Comparison of ENCODE assay signal across 8 cellular contexts in the genomic region with DNA sequence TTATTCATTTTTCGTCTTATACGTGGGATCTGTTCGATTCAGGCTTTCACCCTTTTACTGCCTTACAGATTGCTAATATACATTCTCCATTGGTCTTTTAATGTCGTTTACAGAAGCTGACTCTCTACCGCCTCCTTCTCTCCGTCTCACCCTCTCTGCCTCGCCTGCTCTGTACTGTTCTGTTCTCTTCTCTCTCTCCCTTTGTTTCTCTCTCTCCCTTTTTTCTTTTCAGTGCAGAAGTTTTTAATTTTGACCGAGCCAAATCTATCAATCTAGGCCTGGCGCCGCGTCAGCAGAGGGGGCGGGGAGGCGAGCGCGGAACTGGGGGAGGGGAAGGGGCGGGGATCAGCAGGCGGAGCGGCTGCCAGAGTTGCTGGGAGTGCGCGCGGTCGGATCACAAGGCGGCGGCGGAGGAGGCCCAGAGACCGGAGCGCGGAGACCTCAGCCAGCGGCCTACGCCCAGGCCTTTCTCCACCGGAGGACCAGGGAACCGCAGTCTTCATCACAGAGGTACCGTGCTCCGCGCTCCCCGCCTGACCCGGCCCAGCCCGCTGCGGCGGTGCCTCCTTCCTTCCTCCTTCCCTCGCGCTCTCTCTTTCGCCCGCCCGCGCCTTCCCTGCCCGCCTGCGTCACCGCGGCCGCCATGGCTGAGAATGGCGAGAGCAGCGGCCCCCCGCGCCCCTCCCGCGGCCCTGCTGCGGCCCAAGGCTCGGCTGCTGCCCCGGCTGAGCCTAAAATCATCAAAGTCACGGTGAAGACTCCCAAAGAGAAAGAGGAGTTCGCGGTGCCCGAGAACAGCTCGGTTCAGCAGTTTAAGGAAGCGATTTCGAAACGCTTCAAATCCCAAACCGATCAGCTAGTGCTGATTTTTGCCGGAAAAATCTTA. TPM values are rescaled to one million over a fixed set of nuclear protein-coding genes. Genes with fewer than 3 reads are reported as not detected.
DNase-seq lines count a peak whose midpoint lies in the region; ATAC-seq and TF ChIP-seq lines count a peak whose summit lies in the region.

A gene (plus strand): TSS at position 397 of the 886 bp plus-strand sequence. CDS start 247 bp downstream, at position 644.

- H3K4me2 ChIP-seq in OCI-LY7 (ENCODE audit: low read length): peak within 1 kb of the TSS; percentile 88

- 0 out of 2 replicates have a peak, but pooled peaks cover 4% of the 10 kb centered on the region for H3K36me3 ChIP-seq in HUES48 (ENCODE audit: control insufficient read depth, insufficient read depth, low read length)
- H3K36me3 ChIP-seq in OCI-LY7 (ENCODE audit: insufficient read depth, low read length): peaks cover 23% of the 10 kb centered on the region

- CTCF ChIA-PET in OCI-LY7 (lab: Charles Lee; ENCODE audit: unreplicated experiment): no interaction called here

- H3K27ac ChIP-seq in HUES48 (ENCODE audit: low read depth, low read length) (peak within 1 kb of the TSS; percentile 85), OCI-LY7 (ENCODE audit: low read depth, low read length, poor library complexity, severe bottlenecking) (peak within 1 kb of the TSS; percentile 91)

- H3K9me3 ChIP-seq in HUES48 (ENCODE audit: control insufficient read depth, insufficient read depth, low read length) (peaks cover 11% of the 10 kb centered on the region; the same call in 1 of the 2 replicates), OCI-LY7 (ENCODE audit: low read length) (no peaks in the 10 kb centered on the region)

- H3K79me2 ChIP-seq in OCI-LY7 (ENCODE audit: insufficient read depth, low read depth, low read length): peaks cover 48% of the 10 kb centered on the region

- no peaks in the 10 kb centered on the region for H3K4me1 ChIP-seq in HUES48 (ENCODE audit: control insufficient read depth, insufficient read depth, low read length)
- peaks cover 15% of the 10 kb centered on the region for H3K4me1 ChIP-seq in OCI-LY7 (ENCODE audit: insufficient read depth, low read length, poor library complexity, severe bottlenecking)

- DNase-seq in CMK (ENCODE audit: low read depth) (peak; percentile 60), OCI-LY7 (ENCODE audit: low spot score) (peak; percentile 79), activated T-cell treated with anti-CD3 and anti-CD28 coated beads for 1 hour (ENCODE audit: low read depth) (peak; percentile 72), epithelial cell of esophagus (ENCODE audit: low read depth) (peak; percentile 73), mucosa of gallbladder (ENCODE audit: low spot score) (peak; percentile 75)
- peak; percentile 35 to 60 for DNase-seq in stimulated activated CD8-positive, alpha-beta memory T cell treated with anti-CD3 and anti-CD28 coated beads, Interleukin-4, amount 100 ng/mL, for 4 hours (ENCODE audit: low read depth in 2 of 2, low spot score in 1 of 2)

- H3K9me2 ChIP-seq in OCI-LY7 (ENCODE audit: insufficient read depth, low read length): no peaks in the 10 kb centered on the region

- peak within 1 kb of the TSS; percentile 88 for H3K4me3 ChIP-seq in HUES48 (ENCODE audit: low read depth, low read length)
- peak within 1 kb of the TSS; percentile 84 for H3K4me3 ChIP-seq in OCI-LY7 (ENCODE audit: low read depth, low read length, poor library complexity, severe bottlenecking)
- peak within 1 kb of the TSS; percentile 70 for H3K4me3 ChIP-seq in epithelial cell of esophagus (ENCODE audit: low read length)

- H4K20me1 ChIP-seq in OCI-LY7 (ENCODE audit: insufficient read depth, low read length): peaks cover 24% of the 10 kb centered on the region; the same call in 1 of the 2 replicates

- TF ChIP-seq CTCF in OCI-LY7 (conservative IDR thresholded peaks at IDR 0.05; ENCODE audit: low read length) (peak; percentile 50), epithelial cell of esophagus (IDR thresholded peaks at IDR 0.05; ENCODE audit: insufficient read depth, low read depth, low read length, missing control alignments) (peak; percentile 30)

- peak; percentile 65 for ATAC-seq in GM21360 (IDR thresholded peaks at IDR 0.05; ENCODE audit: unreplicated experiment)

- POLR2A ChIA-PET in OCI-LY7 (lab: Charles Lee): interaction anchor here (1.0 to 1.7 kb wide), 2 partner anchors 165 to 166 kb away, joined by 3 to 4 read pairs; a partner anchor contains a TSS

- H3K9ac ChIP-seq in HUES48 (ENCODE audit: low read depth, low read length): peak within 1 kb of the TSS; percentile 93

- BruUV-seq in OCI-LY7 (replicated peaks; lab: Mats Ljungman, UMichigan): no TSS peak

- intact Hi-C loops in OCI-LY7 (cut with micrococcal nuclease; ENCODE audit: unreplicated experiment): loop anchor here (2.0 to 10.0 kb wide), 3 partner anchors 165 to 1391 kb away; a partner anchor contains a TSS

- H3K27me3 ChIP-seq in HUES48 (ENCODE audit: control insufficient read depth, insufficient read depth, low read length): no peaks in the 10 kb centered on the region

- peak within 1 kb of the TSS; percentile 94 for H2AFZ ChIP-seq in OCI-LY7 (ENCODE audit: low read length)

RNA-seq across cellular contexts. Expression of the gene that starts here (rescaled TPM):
- total RNA-seq in OCI-LY7 (2014; rRNA removed; shearing (Covaris generic)): 7.4 and 9.6 TPM in 2 replicates
- total RNA-seq in OCI-LY7 (2022): 23.0 and 23.7 TPM in 2 replicates
- 39.3 TPM for total RNA-seq in mucosa of gallbladder

Comparison
In these comparisons a context has a peak if more than half of its experiments do, and no peak if none do; other contexts are left out.
1. Peak in every context shown above with its lines: DNase-seq, ATAC-seq, H3K4me3 ChIP-seq and H3K27ac ChIP-seq.